Comparison of ENCODE assay signal across 1 cellular context in the genomic region with DNA sequence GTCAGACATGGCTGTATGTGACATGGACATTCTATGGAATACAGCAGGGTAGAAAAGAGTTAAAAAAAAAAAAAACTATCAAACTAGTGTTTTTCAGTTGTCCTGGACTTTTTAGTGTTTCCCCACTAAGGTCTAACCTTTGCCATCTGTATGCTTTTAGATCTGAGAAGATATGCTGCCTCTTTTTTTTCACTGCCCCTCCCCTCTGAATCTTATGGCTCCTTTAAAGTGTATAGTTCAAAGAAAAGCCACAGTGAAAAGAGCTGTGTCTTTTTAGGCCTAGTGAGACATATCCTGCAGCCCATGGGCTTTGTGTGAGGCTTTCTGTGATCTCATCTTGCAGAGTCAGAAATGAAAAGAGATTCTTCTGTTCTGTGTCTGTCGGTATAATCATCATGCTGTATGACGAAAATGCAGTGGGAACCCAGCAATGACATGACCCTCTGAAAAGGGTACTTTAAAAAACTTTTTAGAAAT.
A peak's percentile ranks its signal among the peaks of the same experiment; 100 is the strongest.
TF ChIP-seq lines count a peak whose summit lies in the region.

No MANE protein-coding gene starts in this region.

TF ChIP-seq in HepG2, 621 proteins besides CTCF, POLR2A, EP300 and RAD21 (continued from another document and continues in another):
- TF ChIP-seq CEBPZ (IDR thresholded peaks at IDR 0.05; ENCODE audit: low read length) (no peak), TOE1 (CRISPR knock-in tag; IDR thresholded peaks at IDR 0.05) (no peak; the same call in 1 of the 2 replicates), ZSCAN22 (CRISPR knock-in tag; IDR thresholded peaks at IDR 0.05) (no peak), ZNF558 (CRISPR knock-in tag; IDR thresholded peaks at IDR 0.05; ENCODE audit: borderline replicate concordance) (0 out of 2 replicates have a peak, but pooled peaks have one; percentile 28), IRF2 (CRISPR knock-in tag; IDR thresholded peaks at IDR 0.05) (peak; percentile 86; the same call in 1 of the 2 replicates), JARID2 (CRISPR knock-in tag; IDR thresholded peaks at IDR 0.05; ENCODE audit: insufficient replicate concordance) (no peak), ZNF740 (CRISPR knock-in tag; IDR thresholded peaks at IDR 0.05) (no peak), ZNF143 (CRISPR knock-in tag; IDR thresholded peaks at IDR 0.05) (no peak), ATF7-NPFF (CRISPR knock-in tag; IDR thresholded peaks at IDR 0.05; ENCODE audit: low read depth) (no peak), MLLT10 (CRISPR knock-in tag; IDR thresholded peaks at IDR 0.05) (no peak), NONO (IDR thresholded peaks at IDR 0.05) (no peak), NONO (CRISPR knock-in tag; conservative IDR thresholded peaks at IDR 0.05) (0 out of 2 replicates have a peak, but pooled peaks have one; percentile 21), DMAP1 (CRISPR knock-in tag; IDR thresholded peaks at IDR 0.05) (peak; percentile 73; the same call in 1 of the 2 replicates), TRIM24 (CRISPR knock-in tag; IDR thresholded peaks at IDR 0.05) (no peak), ZNF672 (CRISPR knock-in tag; IDR thresholded peaks at IDR 0.05) (no peak), ZFP37 (CRISPR knock-in tag; IDR thresholded peaks at IDR 0.05; ENCODE audit: borderline replicate concordance) (no peak), ZNF703 (CRISPR knock-in tag; IDR thresholded peaks at IDR 0.05; ENCODE audit: borderline replicate concordance) (no peak), MTERF4 (CRISPR knock-in tag; IDR thresholded peaks at IDR 0.05) (no peak), ZNF609 (CRISPR knock-in tag; IDR thresholded peaks at IDR 0.05; ENCODE audit: borderline replicate concordance) (peak; percentile 94), ZNF772 (CRISPR knock-in tag; IDR thresholded peaks at IDR 0.05) (no peak), ESRRA (CRISPR knock-in tag; IDR thresholded peaks at IDR 0.05; ENCODE audit: low read depth) (peak; percentile 34; the same call in 1 of the 2 replicates), CREBL2 (CRISPR knock-in tag; IDR thresholded peaks at IDR 0.05; ENCODE audit: borderline replicate concordance) (no peak), NFYC (CRISPR knock-in tag; IDR thresholded peaks at IDR 0.05) (peak; percentile 11; the same call in 1 of the 2 replicates), ZNF562 (CRISPR knock-in tag; IDR thresholded peaks at IDR 0.05; ENCODE audit: borderline replicate concordance) (no peak), ZNF619 (CRISPR knock-in tag; IDR thresholded peaks at IDR 0.05) (no peak), IRX3 (CRISPR knock-in tag; IDR thresholded peaks at IDR 0.05; ENCODE audit: borderline replicate concordance, low read depth) (no peak), SPEN (CRISPR knock-in tag; IDR thresholded peaks at IDR 0.05; ENCODE audit: low read depth) (no peak), POLR2G (IDR thresholded peaks at IDR 0.05; ENCODE audit: low read depth, low read length) (peak; percentile 51; the same call in 1 of the 2 replicates), CBX5 (CRISPR knock-in tag; IDR thresholded peaks at IDR 0.05; ENCODE audit: borderline replicate concordance) (no peak), SAFB2 (CRISPR knock-in tag; IDR thresholded peaks at IDR 0.05; ENCODE audit: borderline replicate concordance, low read depth) (no peak; the same call in 1 of the 2 replicates), CEBPB (IDR thresholded peaks at IDR 0.05; ENCODE audit: borderline replicate concordance, low read depth, low read length) (no peak), MIER3 (CRISPR knock-in tag; IDR thresholded peaks at IDR 0.05; ENCODE audit: borderline replicate concordance) (no peak; the same call in 1 of the 2 replicates), ARNT2 (CRISPR knock-in tag; IDR thresholded peaks at IDR 0.05; ENCODE audit: low read depth) (peak; percentile 34; the same call in 1 of the 2 replicates), CENPX (CRISPR knock-in tag; IDR thresholded peaks at IDR 0.05) (no peak), ZNF607 (CRISPR knock-in tag; IDR thresholded peaks at IDR 0.05; ENCODE audit: borderline replicate concordance) (no peak), STAT5B (CRISPR knock-in tag; IDR thresholded peaks at IDR 0.05) (no peak), ADNP (CRISPR knock-in tag; IDR thresholded peaks at IDR 0.05) (no peak)
- TF ChIP-seq, protein P1, sequence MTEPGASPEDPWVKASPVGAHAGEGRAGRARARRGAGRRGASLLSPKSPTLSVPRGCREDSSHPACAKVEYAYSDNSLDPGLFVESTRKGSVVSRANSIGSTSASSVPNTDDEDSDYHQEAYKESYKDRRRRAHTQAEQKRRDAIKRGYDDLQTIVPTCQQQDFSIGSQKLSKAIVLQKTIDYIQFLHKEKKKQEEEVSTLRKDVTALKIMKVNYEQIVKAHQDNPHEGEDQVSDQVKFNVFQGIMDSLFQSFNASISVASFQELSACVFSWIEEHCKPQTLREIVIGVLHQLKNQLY (CRISPR knock-in tag; IDR thresholded peaks at IDR 0.05): peak; percentile 50; the same call in 1 of the 2 replicates
- TF ChIP-seq, protein P2, sequence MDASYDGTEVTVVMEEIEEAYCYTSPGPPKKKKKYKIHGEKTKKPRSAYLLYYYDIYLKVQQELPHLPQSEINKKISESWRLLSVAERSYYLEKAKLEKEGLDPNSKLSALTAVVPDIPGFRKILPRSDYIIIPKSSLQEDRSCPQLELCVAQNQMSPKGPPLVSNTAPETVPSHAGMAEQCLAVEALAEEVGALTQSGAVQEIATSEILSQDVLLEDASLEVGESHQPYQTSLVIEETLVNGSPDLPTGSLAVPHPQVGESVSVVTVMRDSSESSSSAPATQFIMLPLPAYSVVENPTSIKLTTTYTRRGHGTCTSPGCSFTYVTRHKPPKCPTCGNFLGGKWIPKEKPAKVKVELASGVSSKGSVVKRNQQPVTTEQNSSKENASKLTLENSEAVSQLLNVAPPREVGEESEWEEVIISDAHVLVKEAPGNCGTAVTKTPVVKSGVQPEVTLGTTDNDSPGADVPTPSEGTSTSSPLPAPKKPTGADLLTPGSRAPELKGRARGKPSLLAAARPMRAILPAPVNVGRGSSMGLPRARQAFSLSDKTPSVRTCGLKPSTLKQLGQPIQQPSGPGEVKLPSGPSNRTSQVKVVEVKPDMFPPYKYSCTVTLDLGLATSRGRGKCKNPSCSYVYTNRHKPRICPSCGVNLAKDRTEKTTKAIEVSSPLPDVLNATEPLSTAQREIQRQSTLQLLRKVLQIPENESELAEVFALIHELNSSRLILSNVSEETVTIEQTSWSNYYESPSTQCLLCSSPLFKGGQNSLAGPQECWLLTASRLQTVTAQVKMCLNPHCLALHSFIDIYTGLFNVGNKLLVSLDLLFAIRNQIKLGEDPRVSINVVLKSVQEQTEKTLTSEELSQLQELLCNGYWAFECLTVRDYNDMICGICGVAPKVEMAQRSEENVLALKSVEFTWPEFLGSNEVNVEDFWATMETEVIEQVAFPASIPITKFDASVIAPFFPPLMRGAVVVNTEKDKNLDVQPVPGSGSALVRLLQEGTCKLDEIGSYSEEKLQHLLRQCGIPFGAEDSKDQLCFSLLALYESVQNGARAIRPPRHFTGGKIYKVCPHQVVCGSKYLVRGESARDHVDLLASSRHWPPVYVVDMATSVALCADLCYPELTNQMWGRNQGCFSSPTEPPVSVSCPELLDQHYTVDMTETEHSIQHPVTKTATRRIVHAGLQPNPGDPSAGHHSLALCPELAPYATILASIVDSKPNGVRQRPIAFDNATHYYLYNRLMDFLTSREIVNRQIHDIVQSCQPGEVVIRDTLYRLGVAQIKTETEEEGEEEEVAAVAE (CRISPR knock-in tag; IDR thresholded peaks at IDR 0.05; ENCODE audit: borderline replicate concordance): no peak
- TF ChIP-seq, protein P3, sequence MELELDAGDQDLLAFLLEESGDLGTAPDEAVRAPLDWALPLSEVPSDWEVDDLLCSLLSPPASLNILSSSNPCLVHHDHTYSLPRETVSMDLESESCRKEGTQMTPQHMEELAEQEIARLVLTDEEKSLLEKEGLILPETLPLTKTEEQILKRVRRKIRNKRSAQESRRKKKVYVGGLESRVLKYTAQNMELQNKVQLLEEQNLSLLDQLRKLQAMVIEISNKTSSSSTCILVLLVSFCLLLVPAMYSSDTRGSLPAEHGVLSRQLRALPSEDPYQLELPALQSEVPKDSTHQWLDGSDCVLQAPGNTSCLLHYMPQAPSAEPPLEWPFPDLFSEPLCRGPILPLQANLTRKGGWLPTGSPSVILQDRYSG (CRISPR knock-in tag; IDR thresholded peaks at IDR 0.05): no peak
- TF ChIP-seq, protein P4, sequence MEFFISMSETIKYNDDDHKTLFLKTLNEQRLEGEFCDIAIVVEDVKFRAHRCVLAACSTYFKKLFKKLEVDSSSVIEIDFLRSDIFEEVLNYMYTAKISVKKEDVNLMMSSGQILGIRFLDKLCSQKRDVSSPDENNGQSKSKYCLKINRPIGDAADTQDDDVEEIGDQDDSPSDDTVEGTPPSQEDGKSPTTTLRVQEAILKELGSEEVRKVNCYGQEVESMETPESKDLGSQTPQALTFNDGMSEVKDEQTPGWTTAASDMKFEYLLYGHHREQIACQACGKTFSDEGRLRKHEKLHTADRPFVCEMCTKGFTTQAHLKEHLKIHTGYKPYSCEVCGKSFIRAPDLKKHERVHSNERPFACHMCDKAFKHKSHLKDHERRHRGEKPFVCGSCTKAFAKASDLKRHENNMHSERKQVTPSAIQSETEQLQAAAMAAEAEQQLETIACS (CRISPR knock-in tag; IDR thresholded peaks at IDR 0.05): no peak
